ENCODE assay signal across 2 cellular contexts in genomic region chr12:11555743-11556625, GRCh38.
TF ChIP-seq lines count a peak whose summit lies in the region.

No MANE protein-coding gene starts in this region.

TF ChIP-seq in SK-N-SH treated with all-trans-retinoic acid at 6 μM for 48 hours, 23 proteins besides CTCF, POLR2A, EP300 and RAD21 (continued from another document):
- no peak for TF ChIP-seq CREB5 (CRISPR knock-in tag; IDR thresholded peaks at IDR 0.05; ENCODE audit: low read depth)
- TF ChIP-seq TOX (CRISPR knock-in tag; IDR thresholded peaks at IDR 0.05; ENCODE audit: borderline replicate concordance): no peak
- TF ChIP-seq ZNF565 (CRISPR knock-in tag; conservative IDR thresholded peaks at IDR 0.05; ENCODE audit: low read depth): no peak
- TF ChIP-seq, protein P1, sequence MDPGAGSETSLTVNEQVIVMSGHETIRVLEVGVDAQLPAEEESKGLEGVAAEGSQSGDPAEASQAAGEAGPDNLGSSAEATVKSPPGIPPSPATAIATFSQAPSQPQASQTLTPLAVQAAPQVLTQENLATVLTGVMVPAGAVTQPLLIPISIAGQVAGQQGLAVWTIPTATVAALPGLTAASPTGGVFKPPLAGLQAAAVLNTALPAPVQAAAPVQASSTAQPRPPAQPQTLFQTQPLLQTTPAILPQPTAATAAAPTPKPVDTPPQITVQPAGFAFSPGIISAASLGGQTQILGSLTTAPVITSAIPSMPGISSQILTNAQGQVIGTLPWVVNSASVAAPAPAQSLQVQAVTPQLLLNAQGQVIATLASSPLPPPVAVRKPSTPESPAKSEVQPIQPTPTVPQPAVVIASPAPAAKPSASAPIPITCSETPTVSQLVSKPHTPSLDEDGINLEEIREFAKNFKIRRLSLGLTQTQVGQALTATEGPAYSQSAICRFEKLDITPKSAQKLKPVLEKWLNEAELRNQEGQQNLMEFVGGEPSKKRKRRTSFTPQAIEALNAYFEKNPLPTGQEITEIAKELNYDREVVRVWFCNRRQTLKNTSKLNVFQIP (CRISPR knock-in tag; IDR thresholded peaks at IDR 0.05; ENCODE audit: borderline replicate concordance, low read depth): no peak

TF ChIP-seq in SK-N-SH, 30 proteins besides CTCF, POLR2A, EP300 and RAD21 (continued from another document):
- TF ChIP-seq, protein P2, sequence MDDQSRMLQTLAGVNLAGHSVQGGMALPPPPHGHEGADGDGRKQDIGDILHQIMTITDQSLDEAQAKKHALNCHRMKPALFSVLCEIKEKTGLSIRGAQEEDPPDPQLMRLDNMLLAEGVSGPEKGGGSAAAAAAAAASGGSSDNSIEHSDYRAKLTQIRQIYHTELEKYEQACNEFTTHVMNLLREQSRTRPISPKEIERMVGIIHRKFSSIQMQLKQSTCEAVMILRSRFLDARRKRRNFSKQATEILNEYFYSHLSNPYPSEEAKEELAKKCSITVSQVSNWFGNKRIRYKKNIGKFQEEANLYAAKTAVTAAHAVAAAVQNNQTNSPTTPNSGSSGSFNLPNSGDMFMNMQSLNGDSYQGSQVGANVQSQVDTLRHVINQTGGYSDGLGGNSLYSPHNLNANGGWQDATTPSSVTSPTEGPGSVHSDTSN (IDR thresholded peaks at IDR 0.05): no peak
- no peak for TF ChIP-seq ZBTB33 (IDR thresholded peaks at IDR 0.05; ENCODE audit: borderline replicate concordance, low read depth)
